ENCODE assay signal across 24 cellular contexts in the genomic region with DNA sequence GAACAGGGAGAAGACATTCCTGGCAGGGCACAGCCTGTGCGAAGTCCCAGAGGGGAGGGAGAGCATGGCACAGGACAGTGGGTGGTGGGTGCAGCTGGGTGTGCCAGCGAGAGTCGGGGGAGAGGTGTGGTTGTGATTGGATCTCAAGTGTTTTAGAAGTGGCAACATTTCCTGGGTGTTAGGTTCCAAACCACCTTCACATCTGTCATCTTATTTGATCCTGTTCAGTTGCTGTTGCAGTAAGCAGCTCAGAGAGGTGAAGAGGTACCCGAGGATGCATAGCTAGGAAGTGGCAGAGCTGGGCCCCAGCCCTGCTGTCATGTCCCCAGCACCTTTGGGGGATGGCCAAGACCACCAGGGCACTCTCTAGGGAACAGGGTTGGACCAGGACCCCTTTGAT. TPM values are rescaled to one million over a fixed set of nuclear protein-coding genes. Genes with fewer than 3 reads are reported as not detected.
"Had no signal": no experiment of that assay in that cellular context is flagged by ENCODE, and none has a peak within 500 bp of the region (broad histone marks: within the 10 kb centered on the region; RNA-seq: fewer than 3 reads in every experiment).

No MANE protein-coding gene starts in this region.

- H3K27ac ChIP-seq: breast epithelium, gastrocnemius medialis, heart left ventricle, prostate gland, skin epidermis, thyroid gland, WERI-Rb-1 had no signal

- H3K4me1 Mint-ChIP-seq: activated CD4-positive, alpha-beta memory T cell treated with anti-CD3 and anti-CD28 coated beads, Interleukin-2, amount 10 ng/mL, durations not matched to agents 7 days and 5 days; immature natural killer cell; nephron; stimulated activated naive B cell treated with anti-CD40 and anti-IgM and Interleukin-4, amounts not matched to agents 10 μg/mL and 1 μg/mL and 100 μg/mL, for 72 hours had no signal

- ATAC-seq: activated T-cell treated with anti-CD3 and anti-CD28 coated beads, Interleukin-2, amount 50 U/mL, for 4 hours; gastrocnemius medialis; heart left ventricle; right cardiac atrium; stimulated activated naive B cell treated with anti-CD40 and anti-IgM and Interleukin-4, amounts not matched to agents 10 μg/mL and 1 μg/mL and 100 μg/mL, for 72 hours had no signal

- H3K9me3 ChIP-seq: breast epithelium, gastrocnemius medialis, heart left ventricle, prostate gland, thyroid gland had no signal

- H3K4me3 ChIP-seq: breast epithelium, gastrocnemius medialis, heart left ventricle, prostate gland, skin epidermis, thyroid gland had no signal

- H3K9me3 Mint-ChIP-seq: activated CD4-positive, alpha-beta memory T cell treated with anti-CD3 and anti-CD28 coated beads, Interleukin-2, amount 10 ng/mL, durations not matched to agents 7 days and 5 days; activated T-cell treated with anti-CD3 and anti-CD28 coated beads, Interleukin-2, amount 50 U/mL, for 4 hours; dendritic cell treated with granulocyte-macrophage colony-stimulating factor and Interleukin-4, amounts not matched to agents 40 ng/mL and 50 ng/mL, for 4 days; immature natural killer cell; nephron; stimulated activated naive B cell treated with anti-CD40 and anti-IgM and Interleukin-4, amounts not matched to agents 10 μg/mL and 1 μg/mL and 100 μg/mL, for 72 hours had no signal

- DNase-seq: activated CD4-positive, alpha-beta memory T cell treated with anti-CD3 and anti-CD28 coated beads, Interleukin-2, amount 10 ng/mL, durations not matched to agents 7 days and 5 days; activated effector memory CD4-positive, alpha-beta T cell treated with anti-CD3 and anti-CD28 coated beads, Interleukin-2, amount 50 U/mL, for 16 hours; activated T-cell treated with anti-CD3 and anti-CD28 coated beads, Interleukin-2, amount 50 U/mL, for 4 hours; aorta; effector memory CD4-positive, alpha-beta T cell; gastrocnemius medialis; heart left ventricle; immature natural killer cell; mesenchymal stem cell; occipital lobe; right cardiac atrium; stimulated activated CD4-positive, alpha-beta T cell treated with anti-CD3 and anti-CD28 coated beads, Interleukin-15, amount 100 ng/mL, for 24 hours; stimulated activated CD4-positive, alpha-beta T cell treated with anti-CD3 and anti-CD28 coated beads, Interleukin-4, amount 100 ng/mL, for 1 hour; stimulated activated naive B cell treated with anti-CD40 and anti-IgM and Interleukin-4, amounts not matched to agents 10 μg/mL and 1 μg/mL and 100 μg/mL, for 72 hours; T1000; thyroid gland; WERI-Rb-1 had no signal

- H3K36me3 ChIP-seq: breast epithelium, gastrocnemius medialis, heart left ventricle, prostate gland, thyroid gland, WERI-Rb-1 had no signal

- FAIRE-seq: urothelium cell line had no signal

- H3K36me3 Mint-ChIP-seq: immature natural killer cell; stimulated activated naive B cell treated with anti-CD40 and anti-IgM and Interleukin-4, amounts not matched to agents 10 μg/mL and 1 μg/mL and 100 μg/mL, for 72 hours had no signal

- H3K4me3 Mint-ChIP-seq: activated CD4-positive, alpha-beta memory T cell treated with anti-CD3 and anti-CD28 coated beads, Interleukin-2, amount 10 ng/mL, durations not matched to agents 7 days and 5 days; activated T-cell treated with anti-CD3 and anti-CD28 coated beads, Interleukin-2, amount 50 U/mL, for 4 hours; dendritic cell treated with granulocyte-macrophage colony-stimulating factor and Interleukin-4, amounts not matched to agents 40 ng/mL and 50 ng/mL, for 4 days; immature natural killer cell; nephron; stimulated activated naive B cell treated with anti-CD40 and anti-IgM and Interleukin-4, amounts not matched to agents 10 μg/mL and 1 μg/mL and 100 μg/mL, for 72 hours had no signal

- H3K27me3 ChIP-seq: thyroid gland had no signal

- H3K27ac Mint-ChIP-seq: activated CD4-positive, alpha-beta memory T cell treated with anti-CD3 and anti-CD28 coated beads, Interleukin-2, amount 10 ng/mL, durations not matched to agents 7 days and 5 days; dendritic cell treated with granulocyte-macrophage colony-stimulating factor and Interleukin-4, amounts not matched to agents 40 ng/mL and 50 ng/mL, for 4 days; immature natural killer cell; nephron; stimulated activated naive B cell treated with anti-CD40 and anti-IgM and Interleukin-4, amounts not matched to agents 10 μg/mL and 1 μg/mL and 100 μg/mL, for 72 hours had no signal

- H3K4me1 ChIP-seq: breast epithelium, gastrocnemius medialis, thyroid gland had no signal

RNA-seq across cellular contexts. Expression of a gene that starts 22.0 kb away (rescaled TPM):
- total RNA-seq: fibroblast of lung, gastrocnemius medialis, thyroid gland had no signal
- polyA plus RNA-seq: aorta had no signal
